Comparison of ENCODE assay signal across 31 cellular contexts in the genomic region with DNA sequence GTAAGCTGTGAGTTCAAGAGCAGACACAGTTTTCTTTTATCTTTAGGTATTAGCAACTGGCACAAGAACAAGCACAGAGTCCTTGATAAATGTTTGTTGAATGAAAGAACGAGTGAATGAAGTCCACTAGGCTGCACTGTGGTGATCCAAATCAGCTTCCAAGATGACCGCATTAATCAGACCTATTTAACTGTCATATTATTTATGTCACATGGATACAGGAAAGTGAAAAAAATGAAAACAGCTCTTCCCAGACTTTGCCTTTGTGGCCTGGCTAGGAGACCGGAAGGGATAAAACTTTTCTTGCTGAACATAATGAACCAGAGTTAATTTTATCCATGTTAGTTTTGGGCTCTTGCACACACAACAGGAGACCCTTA.
"Had no signal": no experiment of that assay in that cellular context is flagged by ENCODE, and none has a peak within 500 bp of the region (broad histone marks: within the 10 kb centered on the region; RNA-seq: fewer than 3 reads in every experiment).

No MANE protein-coding gene starts in this region.

- H3K9me3 Mint-ChIP-seq: activated B cell treated with CpG ODN at 0.5 μM for 24 hours; activated CD8-positive, alpha-beta T cell treated with anti-CD3 and anti-CD28 coated beads for 36 hours; activated T-cell treated with anti-CD3 and anti-CD28 coated beads, Interleukin-2, amount 50 U/mL, for 4 hours; activated T-helper 17 cell treated with anti-CD3 and anti-CD28 coated beads, Interleukin-2, amount 50 U/mL, for 72 hours; central memory CD8-positive, alpha-beta T cell; T-helper 2 cell treated with Interferon-gamma antibody and Interleukin-4, amounts not matched to agents 5 μg/mL and 100 μg/mL, for 36 hours had no signal

- H3K4me3 ChIP-seq: coronary artery, dorsolateral prefrontal cortex, esophagus squamous epithelium, gastroesophageal sphincter had no signal

- H3K27ac ChIP-seq: brain microvascular endothelial cell, coronary artery, dorsolateral prefrontal cortex, epithelial cell of prostate, esophagus squamous epithelium, gastroesophageal sphincter, WERI-Rb-1 had no signal

- H3K27me3 ChIP-seq: brain microvascular endothelial cell had no signal

- H3K9me3 ChIP-seq: esophagus squamous epithelium, gastroesophageal sphincter had no signal

- DNase-seq: activated B cell treated with CpG ODN at 0.5 μM for 24 hours; activated CD4-positive, alpha-beta T cell treated with anti-CD3 and anti-CD28 coated beads for 48 hours; activated CD4-positive, alpha-beta T cell treated with anti-CD3 and anti-CD28 coated beads, Interleukin-2, amount 50 U/mL, for 1 hour; activated CD4-positive, alpha-beta T cell treated with anti-CD3 and anti-CD28 coated beads, Interleukin-2, amount 50 U/mL, for 48 hours; activated CD8-positive, alpha-beta memory T cell treated with anti-CD3 and anti-CD28 coated beads for 24 hours; activated CD8-positive, alpha-beta T cell treated with anti-CD3 and anti-CD28 coated beads for 36 hours; activated effector memory CD4-positive, alpha-beta T cell treated with Interleukin-2 at 50 U/mL for 16 hours; activated gamma-delta T cell treated with Interleukin-2 at 50 U/mL for 16 hours; activated naive CD4-positive, alpha-beta T cell treated with anti-CD3 and anti-CD28 coated beads, Interleukin-2, amount 50 U/mL, for 16 hours; activated naive CD4-positive, alpha-beta T cell treated with Interleukin-2 at 50 U/mL for 16 hours; activated T-cell treated with anti-CD3 and anti-CD28 coated beads, Interleukin-2, amount 50 U/mL, for 4 hours; amniotic stem cell; anterior cingulate cortex; brain microvascular endothelial cell; dorsolateral prefrontal cortex; effector memory CD4-positive, alpha-beta T cell; endodermal cell; esophagus squamous epithelium; foreskin melanocyte; T-helper 1 cell; T-helper 17 cell; T1000; WERI-Rb-1 had no signal

- H3K36me3 ChIP-seq: brain microvascular endothelial cell, esophagus squamous epithelium, gastroesophageal sphincter, WERI-Rb-1 had no signal

- H3K4me1 ChIP-seq: esophagus squamous epithelium, gastroesophageal sphincter had no signal

- ATAC-seq: activated CD4-positive, CD25-positive, alpha-beta regulatory T cell treated with anti-CD3 and anti-CD28 coated beads, Interleukin-2, amount 50 U/mL, for 24 hours; activated CD8-positive, alpha-beta T cell treated with anti-CD3 and anti-CD28 coated beads for 36 hours; activated T-cell treated with anti-CD3 and anti-CD28 coated beads, Interleukin-2, amount 50 U/mL, for 4 hours; T-helper 17 cell had no signal

- H3K27ac Mint-ChIP-seq: activated B cell treated with CpG ODN at 0.5 μM for 24 hours; activated CD8-positive, alpha-beta T cell treated with anti-CD3 and anti-CD28 coated beads for 36 hours; activated naive CD8-positive, alpha-beta T cell; activated T-helper 17 cell treated with anti-CD3 and anti-CD28 coated beads, Interleukin-2, amount 50 U/mL, for 72 hours; endodermal cell; T-helper 17 cell; T-helper 2 cell treated with Interferon-gamma antibody and Interleukin-4, amounts not matched to agents 5 μg/mL and 100 μg/mL, for 36 hours had no signal

- H3K4me3 Mint-ChIP-seq: activated B cell treated with CpG ODN at 0.5 μM for 24 hours; activated CD8-positive, alpha-beta T cell treated with anti-CD3 and anti-CD28 coated beads for 36 hours; activated naive CD8-positive, alpha-beta T cell; activated T-cell treated with anti-CD3 and anti-CD28 coated beads, Interleukin-2, amount 50 U/mL, for 4 hours; activated T-helper 17 cell treated with anti-CD3 and anti-CD28 coated beads, Interleukin-2, amount 50 U/mL, for 72 hours; central memory CD8-positive, alpha-beta T cell; endodermal cell; T-helper 17 cell; T-helper 2 cell treated with Interferon-gamma antibody and Interleukin-4, amounts not matched to agents 5 μg/mL and 100 μg/mL, for 36 hours had no signal

- H3K4me1 Mint-ChIP-seq: activated T-helper 17 cell treated with anti-CD3 and anti-CD28 coated beads, Interleukin-2, amount 50 U/mL, for 72 hours; central memory CD8-positive, alpha-beta T cell had no signal

- H3K36me3 Mint-ChIP-seq: activated naive CD8-positive, alpha-beta T cell had no signal
